In the genomic region with DNA sequence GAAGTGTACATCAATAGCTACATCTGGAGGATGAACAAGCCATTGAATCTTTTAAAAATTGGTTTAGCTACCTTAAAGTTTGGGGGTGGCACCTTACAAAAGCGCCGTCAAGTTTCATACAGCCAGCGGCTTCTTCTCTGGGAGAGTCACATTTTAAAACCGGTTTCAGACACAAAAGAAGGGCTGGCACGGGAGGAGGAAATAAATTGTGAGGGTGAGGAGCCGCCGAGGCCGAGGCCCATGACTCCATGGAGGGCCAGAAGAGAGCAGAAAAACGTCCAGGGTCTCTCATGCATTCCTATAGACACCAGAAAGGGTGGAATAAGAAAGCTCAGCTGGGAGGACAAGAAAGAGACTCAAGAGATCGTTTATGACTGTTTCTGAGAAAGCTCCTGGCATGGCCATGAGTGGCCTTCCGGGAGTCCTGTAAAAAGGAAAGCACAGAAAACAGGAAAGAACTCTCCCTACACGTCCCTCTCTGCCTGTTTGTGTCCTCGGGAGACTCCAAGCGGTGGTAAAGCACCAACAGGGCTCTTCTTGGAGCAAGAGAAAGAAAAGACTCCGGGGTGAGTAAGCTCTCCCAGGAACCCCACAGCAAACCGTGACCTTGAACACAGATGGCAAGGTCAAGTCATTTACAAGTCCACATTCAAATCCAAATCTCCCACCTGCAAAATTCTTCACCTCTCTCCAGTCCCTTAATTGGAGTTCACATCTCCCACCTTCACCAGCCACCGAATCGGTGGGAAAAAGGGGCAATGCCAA, we compare ENCODE assay signal across 8 cellular contexts. TPM values are rescaled to one million over a fixed set of nuclear protein-coding genes. Genes with fewer than 3 reads are reported as not detected.
DNase-seq lines count a peak whose midpoint lies in the region; ATAC-seq and TF ChIP-seq lines count a peak whose summit lies in the region.

No MANE protein-coding gene starts in this region.

- peak overlapping the region; percentile 83 for H3K4me3 Mint-ChIP-seq in activated CD4-positive, alpha-beta T cell treated with anti-CD3 and anti-CD28 coated beads, Interleukin-2, amount 10 ng/mL, durations not matched to agents 24 days and 14 days

- H3K27me3 ChIP-seq in skeletal muscle satellite cell (ENCODE audit: control insufficient read depth, insufficient read depth, low read length): peaks cover 13% of the 10 kb centered on the region

- peak overlapping the region; percentile 73 for H3K4me3 ChIP-seq in cardiac fibroblast (replicated peaks in 1 of 2; ENCODE audit: low read depth in 2 of 2, low read length in 2 of 2)
- H3K4me3 ChIP-seq in skeletal muscle satellite cell (ENCODE audit: low read length): peak overlapping the region; percentile 99

- H3K4me1 ChIP-seq in skeletal muscle satellite cell (ENCODE audit: control insufficient read depth, insufficient read depth, low read length): peaks cover 21% of the 10 kb centered on the region

- intact Hi-C loops in activated CD4-positive, alpha-beta T cell treated with anti-CD3 and anti-CD28 coated beads, Interleukin-2, amount 10 ng/mL, durations not matched to agents 24 days and 14 days (cut with micrococcal nuclease): loop anchor here (1.0 to 2.0 kb wide), 2 partner anchors 12 to 54 kb away; no protein-coding TSS in a partner anchor

- no peak for ATAC-seq in HG02870 (IDR thresholded peaks at IDR 0.05; ENCODE audit: unreplicated experiment)
- ATAC-seq in activated CD4-positive, CD25-positive, alpha-beta regulatory T cell treated with anti-CD3 and anti-CD28 coated beads, Interleukin-2, amount 50 U/mL, for 24 hours: no peak

- H3K36me3 ChIP-seq in skeletal muscle satellite cell (ENCODE audit: insufficient read depth, low read length): no peaks in the 10 kb centered on the region

- H3K9me3 Mint-ChIP-seq in activated CD4-positive, alpha-beta T cell treated with anti-CD3 and anti-CD28 coated beads, Interleukin-2, amount 10 ng/mL, durations not matched to agents 24 days and 14 days: no peaks in the 10 kb centered on the region

- H3K4me1 Mint-ChIP-seq in activated CD4-positive, alpha-beta T cell treated with anti-CD3 and anti-CD28 coated beads, Interleukin-2, amount 10 ng/mL, durations not matched to agents 24 days and 14 days: peaks cover 45% of the 10 kb centered on the region

- peak; percentile 63 for DNase-seq in activated CD4-positive, alpha-beta T cell treated with anti-CD3 and anti-CD28 coated beads, Interleukin-2, amount 10 ng/mL, durations not matched to agents 24 days and 14 days
- DNase-seq in activated CD4-positive, alpha-beta T cell treated with anti-CD3 and anti-CD28 coated beads for 4 hours: no peak
- DNase-seq in OCI-M1 (lab: John Stamatoyannopoulos, UW) (peak; percentile 84), cardiac fibroblast (ENCODE audit: low read depth in 2 of 2) (peak; percentile 85 to 89), islet precursor cell (peak; percentile 78)

- peak overlapping the region; percentile 78 for H3K27ac Mint-ChIP-seq in activated CD4-positive, alpha-beta T cell treated with anti-CD3 and anti-CD28 coated beads, Interleukin-2, amount 10 ng/mL, durations not matched to agents 24 days and 14 days

- peaks cover 28% of the 10 kb centered on the region for H3K36me3 Mint-ChIP-seq in activated CD4-positive, alpha-beta T cell treated with anti-CD3 and anti-CD28 coated beads, Interleukin-2, amount 10 ng/mL, durations not matched to agents 24 days and 14 days (ENCODE audit: low read depth)

- H3K27me3 Mint-ChIP-seq in activated CD4-positive, alpha-beta T cell treated with anti-CD3 and anti-CD28 coated beads, Interleukin-2, amount 10 ng/mL, durations not matched to agents 24 days and 14 days: peaks cover 17% of the 10 kb centered on the region

- TF ChIP-seq CTCF in cardiac fibroblast (IDR thresholded peaks at IDR 0.05; ENCODE audit: low read depth, low read length): peak; percentile 42

- no peaks in the 10 kb centered on the region for H3K9me3 ChIP-seq in skeletal muscle satellite cell (replicated peaks; ENCODE audit: low read length)

- peak overlapping the region; percentile 100 for H3K9ac ChIP-seq in skeletal muscle satellite cell (ENCODE audit: low read depth, low read length)

- H3K4me2 ChIP-seq in skeletal muscle satellite cell (ENCODE audit: low read length): peak overlapping the region; percentile 93

RNA-seq across cellular contexts. Expression of gene FRAT2, which starts 1.8 kb away (rescaled TPM):
- total RNA-seq in activated CD4-positive, alpha-beta T cell treated with anti-CD3 and anti-CD28 coated beads, Interleukin-2, amount 10 ng/mL, durations not matched to agents 24 days and 14 days: 8.7 and 9.8 TPM in 2 replicates
- 3.8 and 4.2 TPM in 2 replicates for total RNA-seq in skeletal muscle satellite cell (2012; rRNA removed)

RNA-seq across cellular contexts. Expression of gene FRAT1, which starts 13.7 kb away (rescaled TPM):
- 2.0 and 2.5 TPM in 2 replicates for total RNA-seq in activated CD4-positive, alpha-beta T cell treated with anti-CD3 and anti-CD28 coated beads, Interleukin-2, amount 10 ng/mL, durations not matched to agents 24 days and 14 days
- total RNA-seq in skeletal muscle satellite cell (2012; rRNA removed): 0.51 and 1.7 TPM in 2 replicates

RNA-seq across cellular contexts. Expression of gene ARHGAP19, which starts 40.3 kb away (rescaled TPM):
- total RNA-seq in activated CD4-positive, alpha-beta T cell treated with anti-CD3 and anti-CD28 coated beads, Interleukin-2, amount 10 ng/mL, durations not matched to agents 24 days and 14 days: 26.4 and 30.7 TPM in 2 replicates
- total RNA-seq in skeletal muscle satellite cell (2012; rRNA removed): 4.4 and 5.6 TPM in 2 replicates

Comparison
In these comparisons a context has a peak if more than half of its experiments do, and no peak if none do; other contexts are left out.
1. DNase-seq: peak in activated CD4-positive, alpha-beta T cell treated with anti-CD3 and anti-CD28 coated beads, Interleukin-2, amount 10 ng/mL, durations not matched to agents 24 days and 14 days (single experiment), OCI-M1 (single experiment), cardiac fibroblast (2 of 2) and islet precursor cell (single experiment); none in activated CD4-positive, alpha-beta T cell treated with anti-CD3 and anti-CD28 coated beads for 4 hours (0 of 2).